Comparison of ENCODE assay signal across 21 cellular contexts in genomic region chr7:27945356-27945755, GRCh38.
DNase-seq lines count a peak whose midpoint lies in the region; ATAC-seq and TF ChIP-seq lines count a peak whose summit lies in the region.
"Had no signal": no experiment of that assay in that cellular context is flagged by ENCODE, and none has a peak within 500 bp of the region (broad histone marks: within the 10 kb centered on the region; RNA-seq: fewer than 3 reads in every experiment).

No MANE protein-coding gene starts in this region.

- peaks cover 0 to 59% (median 16%) of the 10 kb centered on the region in 11 experiments; a peak in 11 of 22 replicates for H4K20me1 ChIP-seq in BLaER1 treated with 17β-estradiol and CSF1 and Interleukin-3, amounts not matched to agents 10 nM and 100 nM

- no peaks in the 10 kb centered on the region for H3K27me3 ChIP-seq in BLaER1 treated with 17β-estradiol and CSF1 and Interleukin-3, amounts not matched to agents 10 nM and 100 nM
- H3K27me3 ChIP-seq in adipocyte (replicated peaks; ENCODE audit: control insufficient read depth, insufficient read depth, low read length) (no peaks in the 10 kb centered on the region), muscle layer of colon (ENCODE audit: control insufficient read depth in 1 of 2, insufficient read depth in 2 of 2, low read length in 2 of 2) (no peaks in the 10 kb centered on the region), skeletal muscle satellite cell (ENCODE audit: control insufficient read depth, insufficient read depth, low read length) (no peaks in the 10 kb centered on the region), right lobe of liver (no peaks in the 10 kb centered on the region)

- peak overlapping the region in 6 of 11 experiments; percentile 47 to 72 (median 64); a peak in 10 of 22 replicates for H3K4me2 ChIP-seq in BLaER1 treated with 17β-estradiol and CSF1 and Interleukin-3, amounts not matched to agents 10 nM and 100 nM
- peak overlapping the region; percentile 67 for H3K4me2 ChIP-seq in skeletal muscle satellite cell (ENCODE audit: low read length)

- in situ Hi-C loops in KBM-7 (cut with MboI; ENCODE audit: low pct_unique_long_range_greater_than_20kb, low sequenced_read_pairs): no loop called here

- H3K36me3 ChIP-seq in BLaER1 treated with 17β-estradiol and CSF1 and Interleukin-3, amounts not matched to agents 10 nM and 100 nM: peaks cover 0 to 31% (median 2%) of the 10 kb centered on the region in 11 experiments; a peak in 5 of 22 replicates
- no peaks in the 10 kb centered on the region for H3K36me3 ChIP-seq in adipocyte (ENCODE audit: control insufficient read depth, insufficient read depth, low read length, severe bottlenecking)
- no peaks in the 10 kb centered on the region for H3K36me3 ChIP-seq in muscle layer of colon (ENCODE audit: insufficient read depth, low read length)
- H3K36me3 ChIP-seq in skeletal muscle satellite cell (ENCODE audit: insufficient read depth, low read length): no peaks in the 10 kb centered on the region
- H3K36me3 ChIP-seq in right lobe of liver: no peaks in the 10 kb centered on the region

- no peak for TF ChIP-seq CTCF in right lobe of liver (IDR thresholded peaks at IDR 0.05)

- TF ChIP-seq POLR2A in right lobe of liver (IDR thresholded peaks at IDR 0.05): no peak

- DNase-seq in adipocyte (ENCODE audit: low read depth) (no peak), mucosa of gallbladder (ENCODE audit: low spot score) (no peak), right lobe of liver (no peak), KBM-7 (no peak)
- DNase-seq: CD4-positive, alpha-beta memory T cell; COR-L47; H7; Karpas-422; NCI-H1092; NCI-H1417 treated with DMSO at 0.1 percent for 48 hours; NCI-H1694 treated with DMSO at 0.1 percent for 48 hours; NCI-H2081 treated with DMSO at 0.1 percent for 48 hours; NCI-H2171; NCI-H345; NCI-H510A treated with DMSO at 0.1 percent for 48 hours; NCI-H774 had no signal

- H3K9me3 ChIP-seq in BLaER1 treated with 17β-estradiol and CSF1 and Interleukin-3, amounts not matched to agents 10 nM and 100 nM (replicated peaks in 1 of 11): no peaks in the 10 kb centered on the region
- no peaks in the 10 kb centered on the region for H3K9me3 ChIP-seq in adipocyte (ENCODE audit: control insufficient read depth, low read length)
- H3K9me3 ChIP-seq in muscle layer of colon (ENCODE audit: low read length): no peaks in the 10 kb centered on the region
- no peaks in the 10 kb centered on the region for H3K9me3 ChIP-seq in skeletal muscle satellite cell (replicated peaks; ENCODE audit: low read length)
- H3K9me3 ChIP-seq in right lobe of liver: no peaks in the 10 kb centered on the region

- ATAC-seq in GM21447 (IDR thresholded peaks at IDR 0.05; ENCODE audit: unreplicated experiment) (no peak), right lobe of liver (no peak)
- ATAC-seq: SK-N-SH treated with all-trans-retinoic acid at 6 μM for 48 hours had no signal

- WGBS in right lobe of liver (ENCODE audit: insufficient coverage, low coverage, low lambda C conversion rate, missing lambda C conversion rate): 87% methylated on average over 4 of the region's 4 CpGs

- no peak overlapping the region for H3K4me3 ChIP-seq in BLaER1 treated with 17β-estradiol and CSF1 and Interleukin-3, amounts not matched to agents 10 nM and 100 nM
- H3K4me3 ChIP-seq in adipocyte (ENCODE audit: low read length): no peak overlapping the region
- no peak overlapping the region for H3K4me3 ChIP-seq in muscle layer of colon (ENCODE audit: low read depth in 1 of 2, low read length in 2 of 2)
- H3K4me3 ChIP-seq in skeletal muscle satellite cell (ENCODE audit: low read length): no peak overlapping the region
- no peak overlapping the region for H3K4me3 ChIP-seq in right lobe of liver

- no peak overlapping the region for H3K27ac ChIP-seq in BLaER1 treated with 17β-estradiol and CSF1 and Interleukin-3, amounts not matched to agents 10 nM and 100 nM
- H3K27ac ChIP-seq in muscle layer of colon (ENCODE audit: low read depth, low read length) (peak overlapping the region; percentile 56), right lobe of liver (no peak overlapping the region)

- intact Hi-C loops in right lobe of liver (cut with DNase I): no loop called here

- peaks cover 0 to 36% (median 22%) of the 10 kb centered on the region in 10 experiments; a peak in 15 of 20 replicates for H3K4me1 ChIP-seq in BLaER1 treated with 17β-estradiol and CSF1 and Interleukin-3, amounts not matched to agents 10 nM and 100 nM
- H3K4me1 ChIP-seq in adipocyte (ENCODE audit: control insufficient read depth, insufficient read depth, low read length) (peaks cover 59% of the 10 kb centered on the region), muscle layer of colon (ENCODE audit: insufficient read depth, low read length) (peaks cover 69% of the 10 kb centered on the region), skeletal muscle satellite cell (ENCODE audit: control insufficient read depth, insufficient read depth, low read length) (peaks cover 30% of the 10 kb centered on the region), right lobe of liver (no peaks in the 10 kb centered on the region)

- H3K9ac ChIP-seq in BLaER1 treated with 17β-estradiol and CSF1 and Interleukin-3, amounts not matched to agents 10 nM and 100 nM: no peak overlapping the region
- H3K9ac ChIP-seq in adipocyte (ENCODE audit: low read length) (peak overlapping the region; percentile 39), muscle layer of colon (ENCODE audit: low read length) (no peak overlapping the region), skeletal muscle satellite cell (ENCODE audit: low read depth, low read length) (no peak overlapping the region)
